In genomic region chr2:20067992-20068727, GRCh38 we compare ENCODE assay signal across 13 cellular contexts. TPM values are rescaled to one million over a fixed set of nuclear protein-coding genes. Genes with fewer than 3 reads are reported as not detected.
DNase-seq lines count a peak whose midpoint lies in the region; TF ChIP-seq lines count a peak whose summit lies in the region.
"Had no signal": no experiment of that assay in that cellular context is flagged by ENCODE, and none has a peak within 500 bp of the region (broad histone marks: within the 10 kb centered on the region; RNA-seq: fewer than 3 reads in every experiment).

No MANE protein-coding gene starts in this region.

- intact Hi-C loops in prostate gland (cut with DNase I) = no loop called here

- peaks cover 19% of the 10 kb centered on the region for H3K9me3 ChIP-seq in AG04450 (ENCODE audit: control insufficient read depth, insufficient read depth, low read length)
- H3K9me3 ChIP-seq in prostate gland = no peaks in the 10 kb centered on the region
- H3K9me3 ChIP-seq: Peyer's patch had no signal

- H3K36me3 Mint-ChIP-seq in mesothelial cell of epicardium = peaks cover 3% of the 10 kb centered on the region

- peaks cover 10% of the 10 kb centered on the region for H3K9me3 Mint-ChIP-seq in mesothelial cell of epicardium

- H3K4me1 ChIP-seq in prostate gland (replicated peaks) = no peaks in the 10 kb centered on the region

- H3K4me3 ChIP-seq in AG04450 (ENCODE audit: low read depth, low read length) (no peak overlapping the region), prostate gland (no peak overlapping the region)
- H3K4me3 ChIP-seq: BLaER1 treated with 17β-estradiol and CSF1 and Interleukin-3, amounts not matched to agents 10 nM and 100 nM; Peyer's patch had no signal

- TF ChIP-seq CTCF in AG04450 (IDR thresholded peaks at IDR 0.05; ENCODE audit: low read depth, low read length) (no peak), mesothelial cell of epicardium (IDR thresholded peaks at IDR 0.05; ENCODE audit: unreplicated experiment) (no peak), prostate gland (IDR thresholded peaks at IDR 0.05) (no peak)

- peak overlapping the region; percentile 71 for H3K27ac Mint-ChIP-seq in mesothelial cell of epicardium
- H3K27ac Mint-ChIP-seq: progenitor cell of endocrine pancreas had no signal

- 71% methylated on average over 3 of the region's 3 CpGs for WGBS in prostate gland

- no peak overlapping the region for H3K4me3 Mint-ChIP-seq in mesothelial cell of epicardium

- H3K27me3 ChIP-seq in AG04450 (ENCODE audit: control insufficient read depth, insufficient read depth, low read length) (no peaks in the 10 kb centered on the region), prostate gland (replicated peaks; ENCODE audit: insufficient read depth) (no peaks in the 10 kb centered on the region)
- H3K27me3 ChIP-seq: BLaER1 treated with 17β-estradiol and CSF1 and Interleukin-3, amounts not matched to agents 10 nM and 100 nM; Peyer's patch had no signal

- no peaks in the 10 kb centered on the region for H3K27me3 Mint-ChIP-seq in mesothelial cell of epicardium (ENCODE audit: low read depth)
- H3K27me3 Mint-ChIP-seq: progenitor cell of endocrine pancreas had no signal

- H3K27ac ChIP-seq in AG04450 (ENCODE audit: low read depth, low read length) = peak overlapping the region; percentile 91
- H3K27ac ChIP-seq in prostate gland = no peak overlapping the region
- H3K27ac ChIP-seq: BLaER1 treated with 17β-estradiol and CSF1 and Interleukin-3, amounts not matched to agents 10 nM and 100 nM had no signal

- no peak for TF ChIP-seq POLR2A in prostate gland (IDR thresholded peaks at IDR 0.05)

- DNase-seq in AG04450 (ENCODE audit: low read depth, low spot score) (peak; percentile 90), M059J (ENCODE audit: low read depth) (peak; percentile 91), dermis microvascular lymphatic vessel endothelial cell (ENCODE audit: low read depth in 2 of 2) (peak; percentile 43 to 62), mesothelial cell of epicardium (ENCODE audit: low spot score in 2 of 2, unreplicated experiment in 2 of 2) (no peak), midbrain (lab: John Stamatoyannopoulos, UW) (no peak), SIG-M5 treated with dmso at 0.1 percent for 504 hours (lab: John Stamatoyannopoulos, UW; ENCODE audit: unreplicated experiment) (no peak), SKM-1 (lab: John Stamatoyannopoulos, UW; ENCODE audit: unreplicated experiment) (no peak), prostate gland (ENCODE audit: low spot score) (no peak)
- DNase-seq: activated effector memory CD4-positive, alpha-beta T cell treated with Interleukin-2 at 50 U/mL for 16 hours; left cardiac atrium; Peyer's patch had no signal

- CTCF ChIA-PET in AG04450 (lab: Charles Lee) = interaction anchor here (0.7 to 1.3 kb wide), 3 partner anchors 30 to 223 kb away, joined by 3 to 4 read pairs (median 4); no protein-coding TSS in a partner anchor

- H3K36me3 ChIP-seq in prostate gland = no peaks in the 10 kb centered on the region
- H3K36me3 ChIP-seq: BLaER1 treated with 17β-estradiol and CSF1 and Interleukin-3, amounts not matched to agents 10 nM and 100 nM; Peyer's patch had no signal

- POLR2A ChIA-PET in AG04450 (lab: Yijun Ruan, JAX) = interaction anchor here (0.7 to 5.6 kb wide), 4 partner anchors 17 to 26 kb away, joined by 3 to 44 read pairs (median 12); partner anchors contain the start of gene LAPTM4A

- peaks cover 53% of the 10 kb centered on the region for H3K4me1 Mint-ChIP-seq in mesothelial cell of epicardium

RNA-seq across cellular contexts. Expression of gene LAPTM4A, which starts 16.7 kb away (rescaled TPM):
- 1,309 and 1,416 TPM in 2 replicates for polyA plus RNA-seq in AG04450 (2011; rRNA removed)
- 285 and 391 TPM in 2 replicates for polyA minus RNA-seq in AG04450 (2011; rRNA and poly(A)+ RNA removed)
- total RNA-seq in M059J (2014; rRNA removed; shearing (Covaris generic)) = 211 and 216 TPM in 2 replicates
- total RNA-seq in dermis microvascular lymphatic vessel endothelial cell = 101 and 182 TPM in 2 replicates
- 211 to 217 TPM (median 216 TPM) in 3 replicates for total RNA-seq in mesothelial cell of epicardium
- total RNA-seq in prostate gland = 100 to 1,000 TPM; 142 to 340 TPM

RNA-seq across cellular contexts. Expression of gene MATN3, which starts 55.7 kb away (rescaled TPM):
- polyA plus RNA-seq in AG04450 (2011; rRNA removed) = 2.7 and 3.0 TPM in 2 replicates
- polyA minus RNA-seq in AG04450 (2011; rRNA and poly(A)+ RNA removed) = 1.4 and 1.6 TPM in 2 replicates
- 0.81 and 1.3 TPM in 2 replicates for total RNA-seq in M059J (2014; rRNA removed; shearing (Covaris generic))
- 1.0 and 1.4 TPM in 2 replicates for total RNA-seq in dermis microvascular lymphatic vessel endothelial cell
- 1.6 to 2.7 TPM (median 2.1 TPM) in 3 replicates for total RNA-seq in mesothelial cell of epicardium
- total RNA-seq in prostate gland = 1 to 10 TPM; 1.2 to 2.9 TPM

Comparison
In these comparisons a context has a peak if more than half of its experiments do, and no peak if none do; other contexts are left out.
1. DNase-seq: peak in AG04450 (single experiment), M059J (single experiment) and dermis microvascular lymphatic vessel endothelial cell (2 of 2); none in mesothelial cell of epicardium (0 of 2), midbrain (single experiment), SIG-M5 treated with dmso at 0.1 percent for 504 hours (single experiment), SKM-1 (single experiment) and prostate gland (single experiment).